Comparison of ENCODE assay signal across 22 cellular contexts in the genomic region with DNA sequence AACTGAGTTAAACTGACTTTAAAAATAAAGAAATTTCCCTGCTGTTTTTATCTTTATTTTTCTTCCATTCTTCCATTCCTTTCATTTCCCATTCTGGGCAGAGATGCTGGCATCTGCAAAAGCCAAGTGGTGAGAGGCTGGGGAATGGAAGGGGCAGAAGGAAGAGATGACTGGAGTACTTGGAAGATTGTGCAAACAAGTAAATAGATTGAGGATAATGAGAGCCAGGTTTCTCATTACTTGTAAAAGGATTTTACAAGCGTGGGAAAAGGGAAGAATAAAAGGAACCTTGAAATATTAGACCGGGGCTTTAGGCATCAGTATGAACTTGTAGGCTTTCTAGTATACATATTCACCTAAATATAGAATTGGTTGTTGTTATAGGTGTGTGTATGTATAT.
DNase-seq lines count a peak whose midpoint lies in the region; ATAC-seq and TF ChIP-seq lines count a peak whose summit lies in the region.
"Had no signal": no experiment of that assay in that cellular context is flagged by ENCODE, and none has a peak within 500 bp of the region (broad histone marks: within the 10 kb centered on the region; RNA-seq: fewer than 3 reads in every experiment).

No MANE protein-coding gene starts in this region.

- peak overlapping the region; percentile 79 to 82 for H3K27ac ChIP-seq in aorta (ENCODE audit: low read depth in 1 of 2, low read length in 2 of 2)
- H3K27ac ChIP-seq: PC-9, SJCRH30 had no signal

- no peak overlapping the region for H3K4me3 ChIP-seq in LNCaP clone FGC (ENCODE audit: low read depth, low read length)
- H3K4me3 ChIP-seq in adipocyte (ENCODE audit: low read length): no peak overlapping the region
- H3K4me3 ChIP-seq in aorta (ENCODE audit: low read length in 2 of 2): no peak overlapping the region
- H3K4me3 ChIP-seq: PC-9, SJCRH30 had no signal

- DNase-seq in LNCaP clone FGC (ENCODE audit: low read depth) (peak; percentile 55), adipocyte (ENCODE audit: low read depth) (peak; percentile 64), inferior parietal cortex (ENCODE audit: extremely low spot score) (peak; percentile 6), aorta (no peak), ecto neural progenitor cell (ENCODE audit: low spot score) (no peak), mucosa of gallbladder (ENCODE audit: low spot score) (no peak)
- DNase-seq: Caco-2; CD8-positive, alpha-beta T cell; Kasumi-1; MV-4-11; NCI-H1105; NCI-H1436 treated with DMSO at 0.1 percent for 48 hours; NCI-H187 treated with DMSO at 0.1 percent for 48 hours; NCI-H446; NCI-H524 treated with DMSO at 0.1 percent for 48 hours; NCI-H82; PC-9; SJCRH30 had no signal

- ATAC-seq in aorta (ENCODE audit: low FRiP score) (no peak), HG03159 (IDR thresholded peaks at IDR 0.05; ENCODE audit: unreplicated experiment) (no peak)
- ATAC-seq: CD8-positive, alpha-beta T cell; HCT116; HepG2; Right ventricle myocardium inferior had no signal

- intact Hi-C loops in aorta (cut with DNase I): loop anchor here in 1 of 2 donors (10.0 kb wide), 1 partner anchor 47 kb away; no protein-coding TSS in a partner anchor

- no peaks in the 10 kb centered on the region for H3K36me3 ChIP-seq in adipocyte (ENCODE audit: control insufficient read depth, insufficient read depth, low read length, severe bottlenecking)
- H3K36me3 ChIP-seq in aorta (ENCODE audit: control insufficient read depth in 1 of 2, insufficient read depth in 2 of 2, low read length in 1 of 2): no peaks in the 10 kb centered on the region
- H3K36me3 ChIP-seq: SJCRH30 had no signal

- no peak overlapping the region for H3K9ac ChIP-seq in adipocyte (ENCODE audit: low read length)

- H3K9me3 ChIP-seq in adipocyte (ENCODE audit: control insufficient read depth, low read length): no peaks in the 10 kb centered on the region
- H3K9me3 ChIP-seq in aorta (ENCODE audit: control insufficient read depth, low read length): no peaks in the 10 kb centered on the region
- H3K9me3 ChIP-seq: Caco-2, SJCRH30 had no signal

- H3K4me1 ChIP-seq in adipocyte (ENCODE audit: control insufficient read depth, insufficient read depth, low read length): peaks cover 7% of the 10 kb centered on the region
- H3K4me1 ChIP-seq in aorta (ENCODE audit: control insufficient read depth in 1 of 2, insufficient read depth in 2 of 2, low read length in 2 of 2): peaks cover 3 to 4% of the 10 kb centered on the region in 2 donors
- H3K4me1 ChIP-seq: Caco-2, SJCRH30 had no signal

- WGBS in aorta, 2 donors: 69 to 76% methylated on average over 2 of the region's 2 CpGs

- TF ChIP-seq CTCF in LNCaP clone FGC (IDR thresholded peaks at IDR 0.05; ENCODE audit: control insufficient read depth, extremely low read depth, insufficient read depth): no peak

- H3K27me3 ChIP-seq in adipocyte (replicated peaks; ENCODE audit: control insufficient read depth, insufficient read depth, low read length): no peaks in the 10 kb centered on the region
- H3K27me3 ChIP-seq in aorta (ENCODE audit: control insufficient read depth in 1 of 2, insufficient read depth in 2 of 2, low read length in 1 of 2): no peaks in the 10 kb centered on the region
- H3K27me3 ChIP-seq: SJCRH30 had no signal

Comparison
In these comparisons a context has a peak if more than half of its experiments do, and no peak if none do; other contexts are left out.
1. DNase-seq: peak in LNCaP clone FGC (single experiment), adipocyte (single experiment) and inferior parietal cortex (single experiment); none in aorta (0 of 2), ecto neural progenitor cell (single experiment) and mucosa of gallbladder (single experiment).